8 cellular contexts compared by ENCODE assay signal in genomic region chr14:58426819-58427288, GRCh38. TPM values are rescaled to one million over a fixed set of nuclear protein-coding genes. Genes with fewer than 3 reads are reported as not detected.
DNase-seq lines count a peak whose midpoint lies in the region; ATAC-seq and TF ChIP-seq lines count a peak whose summit lies in the region.

No MANE protein-coding gene starts in this region.

- no peaks in the 10 kb centered on the region for H3K9me3 ChIP-seq in HUES6 (ENCODE audit: control insufficient read depth, insufficient read depth, low read depth, low read length)

- H3K27ac Mint-ChIP-seq in neural crest cell (ENCODE audit: unreplicated experiment): peak overlapping the region; percentile 98

- TF ChIP-seq CTCF in C4-2B (conservative IDR thresholded peaks at IDR 0.05) (no peak), fibroblast of pulmonary artery (IDR thresholded peaks at IDR 0.05; ENCODE audit: low read length, missing control alignments) (no peak), neural crest cell (conservative IDR thresholded peaks at IDR 0.05) (no peak)

- ATAC-seq in GM19395 (IDR thresholded peaks at IDR 0.05; ENCODE audit: unreplicated experiment): peak; percentile 47

- H3K4me1 ChIP-seq in HUES6 (ENCODE audit: control insufficient read depth, insufficient read depth, low read length): no peaks in the 10 kb centered on the region

- H3K4me3 Mint-ChIP-seq in neural crest cell: peak overlapping the region; percentile 94

- H3K27ac ChIP-seq in C4-2B (peak overlapping the region; percentile 91), HUES6 (ENCODE audit: low read depth, low read length) (peak overlapping the region; percentile 93)

- H3K4me1 Mint-ChIP-seq in neural crest cell: peaks cover 34% of the 10 kb centered on the region

- DNase-seq in activated T-helper 1 cell treated with Interleukin-2 at 50 U/mL for 16 hours (ENCODE audit: low read depth) (peak; percentile 15), fibroblast of pulmonary artery (ENCODE audit: low read depth) (peak; percentile 75), neural crest cell (ENCODE audit: low read depth, low spot score) (peak; percentile 58), stromal cell of bone marrow (ENCODE audit: low read depth) (peak; percentile 31)

- H3K36me3 Mint-ChIP-seq in neural crest cell (ENCODE audit: low read depth): no peaks in the 10 kb centered on the region

- H3K4me3 ChIP-seq in HUES6 (ENCODE audit: low read depth, low read length) (peak overlapping the region; percentile 78), fibroblast of pulmonary artery (replicated peaks; ENCODE audit: low read depth, low read length) (peak overlapping the region; percentile 73)

- peaks cover 27% of the 10 kb centered on the region for H3K36me3 ChIP-seq in HUES6 (ENCODE audit: control insufficient read depth, insufficient read depth, low read length)

- H3K9me3 Mint-ChIP-seq in neural crest cell: no peaks in the 10 kb centered on the region

- peak overlapping the region; percentile 94 for H3K9ac ChIP-seq in HUES6 (ENCODE audit: low read length)

- no peaks in the 10 kb centered on the region for H3K27me3 Mint-ChIP-seq in neural crest cell (ENCODE audit: low read depth)

- H3K27me3 ChIP-seq in HUES6 (ENCODE audit: control insufficient read depth, insufficient read depth, low read length): no peaks in the 10 kb centered on the region

TF ChIP-seq in PFSK-1, 5 proteins besides CTCF, POLR2A, EP300 and RAD21:
- TF ChIP-seq FOXP2 (optimal IDR thresholded peaks at IDR 0.05; ENCODE audit: borderline replicate concordance, extremely low read depth, extremely low read length, insufficient read depth) (no peak), SIN3A (IDR thresholded peaks at IDR 0.05; ENCODE audit: borderline replicate concordance, insufficient read depth, low read length) (peak; percentile 60; the same call in 1 of the 2 replicates)
TF ChIP-seq in PFSK-1: peak in this region for 1.

RNA-seq across cellular contexts. Expression of gene TIMM9, which starts 0.5 kb away (rescaled TPM):
- 73.9 TPM for polyA plus RNA-seq in PFSK-1 (2012; ENCODE audit: insufficient read length, low read depth)
- total RNA-seq in neural crest cell: 41.0 and 47.2 TPM in 2 replicates

RNA-seq across cellular contexts. Expression of gene KIAA0586, which starts 0.7 kb away (rescaled TPM):
- 6.4 TPM for polyA plus RNA-seq in PFSK-1 (2012; ENCODE audit: insufficient read length, low read depth)
- 41.1 and 42.4 TPM in 2 replicates for total RNA-seq in neural crest cell

RNA-seq across cellular contexts. Expression of gene TOMM20L, which starts 31.1 kb away (rescaled TPM):
- polyA plus RNA-seq in PFSK-1 (2012; ENCODE audit: insufficient read length, low read depth): not detected
- total RNA-seq in neural crest cell: 0.42 and 0.52 TPM in 2 replicates

Comparison
In these comparisons a context has a peak if more than half of its experiments do, and no peak if none do; other contexts are left out.
1. Peak in every context shown above with its lines: DNase-seq, ATAC-seq, H3K4me3 ChIP-seq and H3K27ac ChIP-seq.
2. DNase-seq: peak in every context shown above with its lines; median percentile 75 in fibroblast of pulmonary artery; 58 in neural crest cell; 31 in stromal cell of bone marrow; 15 in activated T-helper 1 cell treated with Interleukin-2 at 50 U/mL for 16 hours.